In the genomic region with DNA sequence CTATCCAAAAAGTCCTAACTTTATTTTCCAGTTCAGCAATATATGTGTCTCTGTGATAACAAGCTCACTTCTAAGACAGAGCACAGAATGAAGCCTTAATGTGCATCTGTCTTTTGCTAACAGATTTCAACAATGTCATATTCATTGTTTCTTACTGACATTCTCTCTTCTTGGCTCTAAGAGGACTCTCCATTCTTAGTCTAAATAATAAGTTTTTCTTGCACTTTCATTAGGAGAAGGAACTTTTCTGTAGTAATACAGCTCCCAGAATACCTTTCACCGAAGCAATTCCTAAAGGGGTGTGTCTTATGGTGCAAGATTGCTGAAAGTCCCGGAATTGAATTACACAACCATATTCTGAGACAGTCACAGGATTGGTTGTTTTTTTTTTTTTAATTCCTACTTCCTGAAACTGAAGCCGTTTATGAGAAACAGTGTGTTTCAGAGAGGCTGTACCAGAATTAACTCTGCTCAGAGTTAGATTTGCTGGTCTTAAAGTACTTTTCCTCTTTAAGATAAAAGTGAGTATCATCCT, we compare ENCODE assay signal across 8 cellular contexts. TPM values are rescaled to one million over a fixed set of nuclear protein-coding genes. Genes with fewer than 3 reads are reported as not detected.
DNase-seq lines count a peak whose midpoint lies in the region; ATAC-seq, FAIRE-seq and TF ChIP-seq lines count a peak whose summit lies in the region.

A gene (plus strand): TSS at position 421 of the 535 bp plus-strand sequence.

- H3K9me3 ChIP-seq in ascending aorta (no peaks in the 10 kb centered on the region), kidney (ENCODE audit: control insufficient read depth in 1 of 2, low read length in 2 of 2) (no peaks in the 10 kb centered on the region)

- intact Hi-C loops in ascending aorta (cut with DNase I) (loop anchor here (1.0 kb wide), 1 partner anchor 66 kb away; a partner anchor contains a TSS), kidney (cut with DNase I) (no loop called here)

- H3K27ac ChIP-seq in ascending aorta, result peak within 1 kb of the TSS; percentile 72 to 84
- H3K27ac ChIP-seq in kidney (ENCODE audit: low read depth in 2 of 2, low read length in 2 of 2), result peak within 1 kb of the TSS; percentile 49 to 81

- peak within 1 kb of the TSS; percentile 100 for H3K27ac Mint-ChIP-seq in activated T-cell treated with anti-CD3 and anti-CD28 coated beads, Interleukin-2, amount 50 U/mL, for 72 hours
- peak within 1 kb of the TSS; percentile 94 to 96 for H3K27ac Mint-ChIP-seq in stimulated activated naive CD8-positive, alpha-beta T cell treated with anti-CD3 and anti-CD28 coated beads, Interleukin-15, amount 100 ng/mL, for 72 hours

- TF ChIP-seq CTCF in ascending aorta (IDR thresholded peaks at IDR 0.05) (no peak), kidney (IDR thresholded peaks at IDR 0.05; ENCODE audit: borderline replicate concordance, extremely low read depth, insufficient read depth) (no peak)

- H3K27me3 ChIP-seq in ascending aorta, result no peaks in the 10 kb centered on the region

- H3K9me3 Mint-ChIP-seq in activated T-cell treated with anti-CD3 and anti-CD28 coated beads, Interleukin-2, amount 50 U/mL, for 72 hours, result no peaks in the 10 kb centered on the region
- H3K9me3 Mint-ChIP-seq in stimulated activated naive CD8-positive, alpha-beta T cell treated with anti-CD3 and anti-CD28 coated beads, Interleukin-15, amount 100 ng/mL, for 72 hours, result peaks cover 0 to 13% of the 10 kb centered on the region in 2 donors

- peak; percentile 98 for FAIRE-seq in kidney (lab: Jason Lieb, UNC)

- no peak for DNase-seq in activated T-cell treated with anti-CD3 and anti-CD28 coated beads, Interleukin-2, amount 50 U/mL, for 72 hours
- no peak for DNase-seq in activated T-cell treated with anti-CD3 and anti-CD28 coated beads, Interleukin-2, amount 50 U/mL, for 48 hours
- peak; percentile 19 for DNase-seq in NCI-H2227 (lab: John Stamatoyannopoulos, UW; ENCODE audit: unreplicated experiment)
- no peak for DNase-seq in ascending aorta (ENCODE audit: low spot score in 2 of 2)
- DNase-seq in kidney, result no peak
- DNase-seq in stimulated activated naive CD8-positive, alpha-beta T cell treated with anti-CD3 and anti-CD28 coated beads, Interleukin-15, amount 100 ng/mL, for 72 hours, result no peak
- DNase-seq in effector CD8-positive, alpha-beta T cell (lab: John Stamatoyannopoulos, UW), result no peak

- ATAC-seq in activated T-cell treated with anti-CD3 and anti-CD28 coated beads, Interleukin-2, amount 50 U/mL, for 72 hours (replicated peaks in 1 of 2), result peak; percentile 84 to 87
- peak; percentile 78 for ATAC-seq in HG02840 (IDR thresholded peaks at IDR 0.05; ENCODE audit: low FRiP score, unreplicated experiment)
- peak; percentile 90 for ATAC-seq in stimulated activated naive CD8-positive, alpha-beta T cell treated with anti-CD3 and anti-CD28 coated beads, Interleukin-15, amount 100 ng/mL, for 72 hours

- H3K4me1 ChIP-seq in ascending aorta, result peaks cover 0 to 9% of the 10 kb centered on the region in 2 donors
- H3K4me1 ChIP-seq in kidney (ENCODE audit: control insufficient read depth in 1 of 2, insufficient read depth in 1 of 2, low read depth in 1 of 2, low read length in 2 of 2), result peaks cover 0 to 5% of the 10 kb centered on the region in 2 donors

- peaks cover 38% of the 10 kb centered on the region for H3K4me1 Mint-ChIP-seq in activated T-cell treated with anti-CD3 and anti-CD28 coated beads, Interleukin-2, amount 50 U/mL, for 72 hours (ENCODE audit: low read depth)
- peaks cover 17% of the 10 kb centered on the region for H3K4me1 Mint-ChIP-seq in stimulated activated naive CD8-positive, alpha-beta T cell treated with anti-CD3 and anti-CD28 coated beads, Interleukin-15, amount 100 ng/mL, for 72 hours

- peak within 1 kb of the TSS; percentile 84 to 97 for H3K4me3 Mint-ChIP-seq in activated T-cell treated with anti-CD3 and anti-CD28 coated beads, Interleukin-2, amount 50 U/mL, for 72 hours
- peak within 1 kb of the TSS; percentile 80 to 93 for H3K4me3 Mint-ChIP-seq in stimulated activated naive CD8-positive, alpha-beta T cell treated with anti-CD3 and anti-CD28 coated beads, Interleukin-15, amount 100 ng/mL, for 72 hours

- no peaks in the 10 kb centered on the region for H3K27me3 Mint-ChIP-seq in activated T-cell treated with anti-CD3 and anti-CD28 coated beads, Interleukin-2, amount 50 U/mL, for 72 hours (ENCODE audit: low read depth)
- H3K27me3 Mint-ChIP-seq in stimulated activated naive CD8-positive, alpha-beta T cell treated with anti-CD3 and anti-CD28 coated beads, Interleukin-15, amount 100 ng/mL, for 72 hours, result no peaks in the 10 kb centered on the region

- H3K9ac ChIP-seq in kidney (ENCODE audit: low read length in 2 of 2), result peak within 1 kb of the TSS; percentile 56 to 66

- peaks cover 2 to 3% of the 10 kb centered on the region in 2 donors for H3K36me3 Mint-ChIP-seq in activated T-cell treated with anti-CD3 and anti-CD28 coated beads, Interleukin-2, amount 50 U/mL, for 72 hours (ENCODE audit: insufficient read depth in 2 of 2)

- H3K4me3 ChIP-seq in ascending aorta, result peak within 1 kb of the TSS; percentile 53 to 59
- H3K4me3 ChIP-seq in kidney (ENCODE audit: low read length in 2 of 2), result peak within 1 kb of the TSS; percentile 66 to 85

- H3K36me3 ChIP-seq in ascending aorta (peaks cover 0 to 4% of the 10 kb centered on the region in 2 donors), kidney (ENCODE audit: control insufficient read depth in 1 of 2, insufficient read depth in 2 of 2, low read length in 2 of 2) (no peaks in the 10 kb centered on the region)

RNA-seq across cellular contexts. Expression of the gene that starts here (rescaled TPM):
- total RNA-seq in activated T-cell treated with anti-CD3 and anti-CD28 coated beads, Interleukin-2, amount 50 U/mL, for 72 hours, result 10 to 100 TPM; 61.6 to 64.7 TPM
- total RNA-seq in ascending aorta, result 8.7 TPM
- total RNA-seq in kidney, result 33.5 TPM
- polyA plus RNA-seq in kidney (ENCODE audit: insufficient read depth, low read depth, low replicate concordance), result 5.9 TPM
